Comparison of ENCODE assay signal across 2 cellular contexts in the genomic region with DNA sequence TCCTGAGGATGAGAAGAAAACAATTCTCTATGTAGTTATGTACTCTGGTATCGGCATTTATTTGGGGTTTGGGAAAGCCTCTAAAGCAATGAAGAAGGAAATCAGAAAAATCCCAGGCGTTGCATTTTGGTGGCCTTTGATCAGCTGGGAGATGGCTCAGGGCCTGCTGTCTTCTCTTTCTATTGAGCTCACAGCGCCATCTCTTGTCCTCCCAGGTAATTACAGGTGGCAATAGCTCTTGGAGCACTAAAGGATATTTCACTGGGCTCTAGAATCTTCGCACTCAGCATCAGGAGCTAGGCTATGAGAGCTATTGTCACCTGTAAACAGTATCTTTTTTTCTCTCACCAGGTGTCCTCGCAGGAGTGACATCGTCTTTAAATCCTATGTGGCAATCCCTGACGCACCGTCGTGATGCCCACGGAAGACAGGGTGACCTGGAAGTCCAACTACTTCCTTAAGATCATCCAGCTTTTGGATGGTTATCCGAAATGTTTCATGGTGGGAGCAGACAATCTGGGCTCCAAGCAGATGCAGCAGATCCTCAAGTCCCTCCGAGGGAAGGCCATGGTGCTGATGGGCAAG.
TF ChIP-seq lines count a peak whose summit lies in the region.

No MANE protein-coding gene starts in this region.

TF ChIP-seq in HCT116, 20 proteins besides CTCF, POLR2A, EP300 and RAD21:
- TF ChIP-seq ZNF274 (IDR thresholded peaks at IDR 0.05; ENCODE audit: low read depth, low read length) (no peak), SP1 (IDR thresholded peaks at IDR 0.05; ENCODE audit: low read depth) (no peak), YY1 (IDR thresholded peaks at IDR 0.05; ENCODE audit: extremely low read depth, insufficient replicate concordance, low read depth, low read length) (no peak), CEBPB (IDR thresholded peaks at IDR 0.05; ENCODE audit: low read depth) (no peak), EZH2phosphoT487 (IDR thresholded peaks at IDR 0.05; ENCODE audit: borderline replicate concordance) (no peak), TCF7L2 (IDR thresholded peaks at IDR 0.05; ENCODE audit: borderline replicate concordance, extremely low read depth, insufficient read depth, insufficient read length) (no peak), CBX3 (IDR thresholded peaks at IDR 0.05; ENCODE audit: low read depth) (no peak), FOSL1 (IDR thresholded peaks at IDR 0.05; ENCODE audit: low read depth) (no peak), SRF (IDR thresholded peaks at IDR 0.05; ENCODE audit: low read depth) (no peak)
- TF ChIP-seq, protein P1, sequence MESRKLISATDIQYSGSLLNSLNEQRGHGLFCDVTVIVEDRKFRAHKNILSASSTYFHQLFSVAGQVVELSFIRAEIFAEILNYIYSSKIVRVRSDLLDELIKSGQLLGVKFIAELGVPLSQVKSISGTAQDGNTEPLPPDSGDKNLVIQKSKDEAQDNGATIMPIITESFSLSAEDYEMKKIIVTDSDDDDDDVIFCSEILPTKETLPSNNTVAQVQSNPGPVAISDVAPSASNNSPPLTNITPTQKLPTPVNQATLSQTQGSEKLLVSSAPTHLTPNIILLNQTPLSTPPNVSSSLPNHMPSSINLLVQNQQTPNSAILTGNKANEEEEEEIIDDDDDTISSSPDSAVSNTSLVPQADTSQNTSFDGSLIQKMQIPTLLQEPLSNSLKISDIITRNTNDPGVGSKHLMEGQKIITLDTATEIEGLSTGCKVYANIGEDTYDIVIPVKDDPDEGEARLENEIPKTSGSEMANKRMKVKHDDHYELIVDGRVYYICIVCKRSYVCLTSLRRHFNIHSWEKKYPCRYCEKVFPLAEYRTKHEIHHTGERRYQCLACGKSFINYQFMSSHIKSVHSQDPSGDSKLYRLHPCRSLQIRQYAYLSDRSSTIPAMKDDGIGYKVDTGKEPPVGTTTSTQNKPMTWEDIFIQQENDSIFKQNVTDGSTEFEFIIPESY (IDR thresholded peaks at IDR 0.05; ENCODE audit: extremely low read depth, insufficient replicate concordance, low read length), result no peak

TF ChIP-seq in SK-N-SH, 30 proteins besides CTCF, POLR2A, EP300 and RAD21:
- TF ChIP-seq RFX5 (IDR thresholded peaks at IDR 0.05; ENCODE audit: low read length) (no peak), MEF2A (IDR thresholded peaks at IDR 0.05; ENCODE audit: borderline replicate concordance, low read depth) (no peak), NRF1 (IDR thresholded peaks at IDR 0.05; ENCODE audit: low read depth, low read length) (no peak), USF2 (IDR thresholded peaks at IDR 0.05; ENCODE audit: borderline replicate concordance, low read depth, low read length) (no peak), CHD2 (IDR thresholded peaks at IDR 0.05; ENCODE audit: low read length, partially characterized antibody) (no peak), JUND (IDR thresholded peaks at IDR 0.05) (no peak), GABPA (IDR thresholded peaks at IDR 0.05; ENCODE audit: low read depth) (no peak), FOXJ3 (CRISPR knock-in tag; IDR thresholded peaks at IDR 0.05) (no peak), TCF12 (IDR thresholded peaks at IDR 0.05) (peak; percentile 34; the same call in 1 of the 2 replicates), POLR2AphosphoS5 (IDR thresholded peaks at IDR 0.05; ENCODE audit: low read depth, low read length) (no peak), REST (IDR thresholded peaks at IDR 0.05; ENCODE audit: low read depth, low read length) (no peak), FOSL2 (IDR thresholded peaks at IDR 0.05; ENCODE audit: borderline replicate concordance, low read depth) (no peak), NFIC (IDR thresholded peaks at IDR 0.05; ENCODE audit: borderline replicate concordance) (peak; percentile 41; the same call in 1 of the 2 replicates), SMC3 (IDR thresholded peaks at IDR 0.05; ENCODE audit: low read depth, low read length) (peak; percentile 95), EZH2phosphoT487 (IDR thresholded peaks at IDR 0.05; ENCODE audit: borderline replicate concordance, low read depth) (no peak), RCOR1 (IDR thresholded peaks at IDR 0.05; ENCODE audit: low read length) (0 out of 2 replicates have a peak, but pooled peaks have one; percentile 13), YY1 (IDR thresholded peaks at IDR 0.05; ENCODE audit: low read depth) (no peak), MXI1 (IDR thresholded peaks at IDR 0.05; ENCODE audit: low read depth, low read length) (no peak), TAF1 (IDR thresholded peaks at IDR 0.05; ENCODE audit: borderline replicate concordance, low read depth, low read length) (no peak), GATA2 (CRISPR knock-in tag; IDR thresholded peaks at IDR 0.05) (no peak), ELF1 (IDR thresholded peaks at IDR 0.05) (no peak), TEAD4 (IDR thresholded peaks at IDR 0.05; ENCODE audit: borderline replicate concordance, insufficient read depth) (no peak), FOXM1 (IDR thresholded peaks at IDR 0.05; ENCODE audit: low read depth) (no peak), RXRA (IDR thresholded peaks at IDR 0.05; ENCODE audit: borderline replicate concordance, low read depth) (no peak), SIN3A (IDR thresholded peaks at IDR 0.05; ENCODE audit: borderline replicate concordance, low read depth, low read length) (no peak)
- TF ChIP-seq, protein P2, sequence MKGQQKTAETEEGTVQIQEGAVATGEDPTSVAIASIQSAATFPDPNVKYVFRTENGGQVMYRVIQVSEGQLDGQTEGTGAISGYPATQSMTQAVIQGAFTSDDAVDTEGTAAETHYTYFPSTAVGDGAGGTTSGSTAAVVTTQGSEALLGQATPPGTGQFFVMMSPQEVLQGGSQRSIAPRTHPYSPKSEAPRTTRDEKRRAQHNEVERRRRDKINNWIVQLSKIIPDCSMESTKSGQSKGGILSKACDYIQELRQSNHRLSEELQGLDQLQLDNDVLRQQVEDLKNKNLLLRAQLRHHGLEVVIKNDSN (IDR thresholded peaks at IDR 0.05; ENCODE audit: borderline replicate concordance, low read depth), result no peak
- TF ChIP-seq, protein P3, sequence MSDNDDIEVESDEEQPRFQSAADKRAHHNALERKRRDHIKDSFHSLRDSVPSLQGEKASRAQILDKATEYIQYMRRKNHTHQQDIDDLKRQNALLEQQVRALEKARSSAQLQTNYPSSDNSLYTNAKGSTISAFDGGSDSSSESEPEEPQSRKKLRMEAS (IDR thresholded peaks at IDR 0.05; ENCODE audit: low read depth), result no peak
- TF ChIP-seq, protein P4, sequence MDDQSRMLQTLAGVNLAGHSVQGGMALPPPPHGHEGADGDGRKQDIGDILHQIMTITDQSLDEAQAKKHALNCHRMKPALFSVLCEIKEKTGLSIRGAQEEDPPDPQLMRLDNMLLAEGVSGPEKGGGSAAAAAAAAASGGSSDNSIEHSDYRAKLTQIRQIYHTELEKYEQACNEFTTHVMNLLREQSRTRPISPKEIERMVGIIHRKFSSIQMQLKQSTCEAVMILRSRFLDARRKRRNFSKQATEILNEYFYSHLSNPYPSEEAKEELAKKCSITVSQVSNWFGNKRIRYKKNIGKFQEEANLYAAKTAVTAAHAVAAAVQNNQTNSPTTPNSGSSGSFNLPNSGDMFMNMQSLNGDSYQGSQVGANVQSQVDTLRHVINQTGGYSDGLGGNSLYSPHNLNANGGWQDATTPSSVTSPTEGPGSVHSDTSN (IDR thresholded peaks at IDR 0.05), result no peak
- TF ChIP-seq, protein P5, sequence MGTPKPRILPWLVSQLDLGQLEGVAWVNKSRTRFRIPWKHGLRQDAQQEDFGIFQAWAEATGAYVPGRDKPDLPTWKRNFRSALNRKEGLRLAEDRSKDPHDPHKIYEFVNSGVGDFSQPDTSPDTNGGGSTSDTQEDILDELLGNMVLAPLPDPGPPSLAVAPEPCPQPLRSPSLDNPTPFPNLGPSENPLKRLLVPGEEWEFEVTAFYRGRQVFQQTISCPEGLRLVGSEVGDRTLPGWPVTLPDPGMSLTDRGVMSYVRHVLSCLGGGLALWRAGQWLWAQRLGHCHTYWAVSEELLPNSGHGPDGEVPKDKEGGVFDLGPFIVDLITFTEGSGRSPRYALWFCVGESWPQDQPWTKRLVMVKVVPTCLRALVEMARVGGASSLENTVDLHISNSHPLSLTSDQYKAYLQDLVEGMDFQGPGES (IDR thresholded peaks at IDR 0.05; ENCODE audit: low read depth, low read length), result no peak
- TF ChIP-seq, protein P1 (IDR thresholded peaks at IDR 0.05; ENCODE audit: borderline replicate concordance, low read depth), result no peak
